In the genomic region with DNA sequence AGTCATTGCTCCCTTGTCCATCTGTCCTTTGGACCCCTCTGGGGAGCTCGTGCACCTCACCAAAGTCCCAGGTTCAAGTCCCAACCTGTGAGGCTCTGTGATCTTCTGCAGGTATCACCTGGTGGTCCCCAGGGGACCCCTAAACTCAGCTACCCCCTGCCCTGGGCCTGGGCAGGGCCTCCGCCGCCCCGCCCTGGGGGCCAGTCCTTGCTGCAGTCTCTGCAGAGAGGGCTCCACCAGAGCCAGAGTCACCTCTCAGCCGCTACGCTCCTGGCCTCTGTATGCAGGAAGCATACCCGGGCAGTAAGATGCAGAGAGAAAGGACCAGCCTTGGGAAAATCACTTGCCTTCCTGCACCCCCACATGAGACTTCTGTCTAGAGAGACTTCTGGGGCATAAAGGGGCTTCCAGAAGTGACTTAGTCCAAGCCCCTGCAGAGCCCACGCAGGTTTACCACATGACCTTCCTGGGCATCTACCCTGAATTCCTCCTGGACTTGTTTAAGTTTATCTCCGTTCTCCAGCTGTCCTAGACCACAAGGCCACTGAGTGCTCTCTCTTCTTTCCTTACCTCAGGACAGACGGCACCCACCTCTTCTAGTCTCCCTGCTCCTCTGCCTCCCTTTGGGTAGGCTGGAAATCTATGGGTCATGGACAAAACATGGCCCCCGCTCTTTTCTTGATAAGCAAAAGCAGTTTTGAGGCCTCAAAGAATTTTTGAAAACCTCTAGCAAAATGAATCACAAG, we compare ENCODE assay signal across 24 cellular contexts. TPM values are rescaled to one million over a fixed set of nuclear protein-coding genes. Genes with fewer than 3 reads are reported as not detected.
A peak's percentile ranks its signal among the peaks of the same experiment; 100 is the strongest.
DNase-seq lines count a peak whose midpoint lies in the region; ATAC-seq lines count a peak whose summit lies in the region.
"Had no signal": no experiment of that assay in that cellular context is flagged by ENCODE, and none has a peak within 500 bp of the region (broad histone marks: within the 10 kb centered on the region; RNA-seq: fewer than 3 reads in every experiment).

No MANE protein-coding gene starts in this region.

- ATAC-seq in esophagus mucosa (peak; percentile 26), GM21515 (IDR thresholded peaks at IDR 0.05; ENCODE audit: unreplicated experiment) (no peak), HG03432 (IDR thresholded peaks at IDR 0.05; ENCODE audit: unreplicated experiment) (no peak)
- ATAC-seq: activated CD8-positive, alpha-beta T cell treated with anti-CD3 and anti-CD28 coated beads for 36 hours; left ventricle myocardium superior had no signal

- H3K4me2 ChIP-seq in BLaER1 treated with 17β-estradiol and CSF1 and Interleukin-3, amounts not matched to agents 10 nM and 100 nM, result peak overlapping the region in 6 of 11 experiments; percentile 9 to 56 (median 38); a peak in 9 of 22 replicates
- H3K4me2 ChIP-seq in trophoblast cell (ENCODE audit: low read length), result no peak overlapping the region

- peaks cover 27% of the 10 kb centered on the region for H3K79me1 ChIP-seq in trophoblast cell (ENCODE audit: low read length)

- no peak overlapping the region for H3K23ac ChIP-seq in trophoblast cell (ENCODE audit: low read length)

- DNase-seq in trophoblast cell (no peak), activated gamma-delta T cell (lab: John Stamatoyannopoulos, UW) (no peak), nucleus accumbens (lab: John Stamatoyannopoulos, UW) (no peak)
- DNase-seq: ACHN; activated CD8-positive, alpha-beta T cell treated with anti-CD3 and anti-CD28 coated beads for 36 hours; activated naive CD4-positive, alpha-beta T cell treated with anti-CD3 and anti-CD28 coated beads, Interleukin-2, amount 10 ng/mL, durations not matched to agents 7 days and 5 days; activated T-cell treated with anti-CD3 and anti-CD28 coated beads, Interleukin-2, amount 50 U/mL, for 24 hours; C1 segment of cervical spinal cord; foreskin melanocyte; left ventricle myocardium superior; MV-4-11; NCI-H187; NCI-H69; T-helper 9 cell; transverse colon had no signal

- no peak overlapping the region for H3K9ac ChIP-seq in BLaER1 treated with 17β-estradiol and CSF1 and Interleukin-3, amounts not matched to agents 10 nM and 100 nM
- H3K9ac ChIP-seq in HUES6 (ENCODE audit: low read length), result no peak overlapping the region
- no peak overlapping the region for H3K9ac ChIP-seq in trophoblast cell (ENCODE audit: low read length)

- H3K36me3 ChIP-seq in BLaER1 treated with 17β-estradiol and CSF1 and Interleukin-3, amounts not matched to agents 10 nM and 100 nM, result no peaks in the 10 kb centered on the region
- H3K36me3 ChIP-seq in HUES6 (ENCODE audit: control insufficient read depth, insufficient read depth, low read length), result no peaks in the 10 kb centered on the region
- no peaks in the 10 kb centered on the region for H3K36me3 ChIP-seq in trophoblast cell (ENCODE audit: control insufficient read depth in 1 of 2, insufficient read depth in 2 of 2, low read length in 2 of 2)
- H3K36me3 ChIP-seq: HAP-1, transverse colon had no signal

- no peak overlapping the region for H3K4ac ChIP-seq in trophoblast cell (ENCODE audit: low read depth, low read length)

- peak overlapping the region; percentile 26 for H2BK120ac ChIP-seq in trophoblast cell (ENCODE audit: insufficient read depth, low read length, poor library complexity)

- H3K14ac ChIP-seq in trophoblast cell (ENCODE audit: low read length), result peak overlapping the region; percentile 22

- H3K27me3 ChIP-seq in BLaER1 treated with 17β-estradiol and CSF1 and Interleukin-3, amounts not matched to agents 10 nM and 100 nM, result no peaks in the 10 kb centered on the region
- no peaks in the 10 kb centered on the region for H3K27me3 ChIP-seq in HUES6 (ENCODE audit: control insufficient read depth, insufficient read depth, low read length)
- H3K27me3 ChIP-seq in trophoblast cell (ENCODE audit: insufficient read depth, low read length), result no peaks in the 10 kb centered on the region
- H3K27me3 ChIP-seq: transverse colon had no signal

- H4K20me1 ChIP-seq in BLaER1 treated with 17β-estradiol and CSF1 and Interleukin-3, amounts not matched to agents 10 nM and 100 nM, result no peaks in the 10 kb centered on the region

- no peak overlapping the region for H3K27ac ChIP-seq in BLaER1 treated with 17β-estradiol and CSF1 and Interleukin-3, amounts not matched to agents 10 nM and 100 nM
- H3K27ac ChIP-seq in HUES6 (ENCODE audit: low read depth, low read length) (peak overlapping the region; percentile 28; the same call in 1 of the 2 replicates), trophoblast cell (ENCODE audit: low read depth, low read length) (no peak overlapping the region)
- H3K27ac ChIP-seq: transverse colon had no signal

- H2BK5ac ChIP-seq in trophoblast cell (ENCODE audit: low read depth, low read length, poor library complexity), result no peak overlapping the region

- no peak overlapping the region for H3K4me3 ChIP-seq in BLaER1 treated with 17β-estradiol and CSF1 and Interleukin-3, amounts not matched to agents 10 nM and 100 nM
- H3K4me3 ChIP-seq in HUES6 (ENCODE audit: low read depth, low read length) (no peak overlapping the region), trophoblast cell (ENCODE audit: low read depth, low read length) (no peak overlapping the region)
- H3K4me3 ChIP-seq: HAP-1, transverse colon had no signal

- peak overlapping the region; percentile 68 for H2BK12ac ChIP-seq in trophoblast cell (ENCODE audit: low read length)

- H3K79me2 ChIP-seq in trophoblast cell (ENCODE audit: control insufficient read depth, insufficient read depth, low read length, poor library complexity), result no peaks in the 10 kb centered on the region

- no peak overlapping the region for H3K18ac ChIP-seq in trophoblast cell (ENCODE audit: low read length)

- whole genome bisulfite sequencing in trophoblast cell (ENCODE audit: extremely low coverage, insufficient coverage, insufficient read length), result no CpG with 5 or more reads among the region's 11 CpGs

- H2AFZ ChIP-seq in trophoblast cell (ENCODE audit: insufficient read depth, low read length, poor library complexity), result no peak overlapping the region

- H4K12ac ChIP-seq in trophoblast cell (ENCODE audit: low read depth, low read length), result no peak overlapping the region

- peaks cover 5 to 28% (median 21%) of the 10 kb centered on the region in 10 experiments; a peak in 14 of 20 replicates for H3K4me1 ChIP-seq in BLaER1 treated with 17β-estradiol and CSF1 and Interleukin-3, amounts not matched to agents 10 nM and 100 nM
- H3K4me1 ChIP-seq in HUES6 (ENCODE audit: control insufficient read depth, insufficient read depth, low read length) (peaks cover 31% of the 10 kb centered on the region), trophoblast cell (ENCODE audit: control insufficient read depth in 1 of 2, insufficient read depth in 2 of 2, low read length in 2 of 2) (peaks cover 6 to 10% of the 10 kb centered on the region in 2 experiments)
- H3K4me1 ChIP-seq: HAP-1, transverse colon had no signal

- no peaks in the 10 kb centered on the region for H3K9me3 ChIP-seq in BLaER1 treated with 17β-estradiol and CSF1 and Interleukin-3, amounts not matched to agents 10 nM and 100 nM (replicated peaks in 1 of 11)
- H3K9me3 ChIP-seq in HUES6 (ENCODE audit: control insufficient read depth, insufficient read depth, low read depth, low read length) (no peaks in the 10 kb centered on the region), trophoblast cell (ENCODE audit: insufficient read depth, low read depth, low read length) (no peaks in the 10 kb centered on the region)
- H3K9me3 ChIP-seq: HAP-1, transverse colon had no signal

- peak overlapping the region; percentile 85 for H4K91ac ChIP-seq in trophoblast cell (ENCODE audit: low read depth, low read length)

- peak overlapping the region; percentile 27 for H2AK5ac ChIP-seq in trophoblast cell (ENCODE audit: low read length)

- H4K8ac ChIP-seq in trophoblast cell (ENCODE audit: low read depth, low read length), result peak overlapping the region; percentile 9

RNA-seq across cellular contexts. Expression of gene CALML5, which starts 21.2 kb away (rescaled TPM):
- 16.6 TPM for total RNA-seq in esophagus mucosa
- 0.07 and 0.14 TPM in 2 replicates for polyA plus RNA-seq in trophoblast cell (2013)
- total RNA-seq: activated CD8-positive, alpha-beta T cell treated with anti-CD3 and anti-CD28 coated beads for 36 hours; astrocyte; epithelial cell of proximal tubule; left ventricle myocardium superior; mononuclear cell; transverse colon had no signal

RNA-seq across cellular contexts. Expression of gene CALML3, which starts 46.6 kb away (rescaled TPM):
- total RNA-seq in esophagus mucosa, result 501 TPM
- not detected in 2 replicates for polyA plus RNA-seq in trophoblast cell (2013)
- total RNA-seq: activated CD8-positive, alpha-beta T cell treated with anti-CD3 and anti-CD28 coated beads for 36 hours; astrocyte; epithelial cell of proximal tubule; left ventricle myocardium superior; mononuclear cell; transverse colon had no signal
